ENCODE assay signal across 25 cellular contexts in the genomic region with DNA sequence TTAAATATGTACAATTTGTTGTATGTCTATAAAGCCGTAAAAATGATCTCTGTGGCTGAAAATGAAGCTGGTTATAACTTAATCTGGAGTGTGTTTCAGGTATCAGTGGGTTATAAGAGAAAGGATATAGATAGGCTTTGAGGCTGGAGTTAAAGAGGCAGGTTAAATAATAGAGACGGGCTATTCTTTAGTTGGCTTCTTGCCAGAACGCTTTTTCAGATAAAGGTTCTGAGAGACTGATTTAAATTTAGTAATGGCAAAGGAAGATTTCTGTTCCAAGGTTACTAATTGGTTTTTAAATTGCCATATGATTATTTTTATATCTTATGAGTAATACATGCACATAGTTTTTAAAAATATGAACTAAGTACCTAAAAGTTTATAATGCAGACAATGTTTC.
"Had no signal": no experiment of that assay in that cellular context is flagged by ENCODE, and none has a peak within 500 bp of the region (broad histone marks: within the 10 kb centered on the region; RNA-seq: fewer than 3 reads in every experiment).

No MANE protein-coding gene starts in this region.

- H3K4me1 Mint-ChIP-seq: mesothelial cell of epicardium; naive B cell; natural killer cell; nephron progenitor cell; neural progenitor cell; stimulated activated effector memory CD8-positive, alpha-beta T cell treated with anti-CD3 and anti-CD28 coated beads, Interleukin-12 subunit alpha, Interleukin-12 subunit beta, amount 100 ng/mL, for 72 hours had no signal

- H3K4me3 Mint-ChIP-seq: mesothelial cell of epicardium; naive B cell; natural killer cell; nephron progenitor cell; neural progenitor cell; stimulated activated effector memory CD8-positive, alpha-beta T cell treated with anti-CD3 and anti-CD28 coated beads, Interleukin-12 subunit alpha, Interleukin-12 subunit beta, amount 100 ng/mL, for 72 hours; stimulated activated naive CD8-positive, alpha-beta T cell treated with anti-CD3 and anti-CD28 coated beads, Interleukin-15, Interleukin-2, amounts not matched to agents 100 ng/mL and 50 ng/mL, for 24 hours had no signal

- H3K36me3 ChIP-seq: left ventricle myocardium inferior, neural progenitor cell, neutrophil, suprapubic skin, thoracic aorta, tibial artery, upper lobe of right lung had no signal

- H3K27ac ChIP-seq: left ventricle myocardium inferior, neural progenitor cell, neutrophil, skin epidermis, suprapubic skin, thoracic aorta, tibial artery, upper lobe of right lung had no signal

- H3K9me3 ChIP-seq: left ventricle myocardium inferior, neutrophil, suprapubic skin, thoracic aorta, upper lobe of right lung had no signal

- H3K27me3 Mint-ChIP-seq: naive B cell; progenitor cell of endocrine pancreas; stimulated activated naive CD8-positive, alpha-beta T cell treated with anti-CD3 and anti-CD28 coated beads, Interleukin-15, Interleukin-2, amounts not matched to agents 100 ng/mL and 50 ng/mL, for 24 hours had no signal

- H3K36me3 Mint-ChIP-seq: mesothelial cell of epicardium; naive B cell; natural killer cell; neural progenitor cell; stimulated activated effector memory CD8-positive, alpha-beta T cell treated with anti-CD3 and anti-CD28 coated beads, Interleukin-12 subunit alpha, Interleukin-12 subunit beta, amount 100 ng/mL, for 72 hours had no signal

- H3K9me3 Mint-ChIP-seq: natural killer cell; neural progenitor cell; stimulated activated effector memory CD8-positive, alpha-beta T cell treated with anti-CD3 and anti-CD28 coated beads, Interleukin-12 subunit alpha, Interleukin-12 subunit beta, amount 100 ng/mL, for 72 hours; stimulated activated naive CD8-positive, alpha-beta T cell treated with anti-CD3 and anti-CD28 coated beads, Interleukin-15, Interleukin-2, amounts not matched to agents 100 ng/mL and 50 ng/mL, for 24 hours had no signal

- H3K4me1 ChIP-seq: neural progenitor cell, suprapubic skin, tibial artery, upper lobe of right lung had no signal

- DNase-seq: hypothalamus; islet precursor cell; left ventricle myocardium inferior; mesendoderm; naive B cell; natural killer cell; nephron progenitor cell; occipital lobe; retina; right cardiac atrium; stimulated activated CD4-positive, alpha-beta T cell treated with anti-CD3 and anti-CD28 coated beads, Interleukin-4, amount 100 ng/mL, for 24 hours; stimulated activated naive CD4-positive, alpha-beta T cell; tibial artery; trophoblast cell; upper lobe of right lung had no signal

- H3K27ac Mint-ChIP-seq: mesothelial cell of epicardium; naive B cell; natural killer cell; nephron progenitor cell; neural progenitor cell; progenitor cell of endocrine pancreas; stimulated activated effector memory CD8-positive, alpha-beta T cell treated with anti-CD3 and anti-CD28 coated beads, Interleukin-12 subunit alpha, Interleukin-12 subunit beta, amount 100 ng/mL, for 72 hours; stimulated activated naive CD8-positive, alpha-beta T cell treated with anti-CD3 and anti-CD28 coated beads, Interleukin-15, Interleukin-2, amounts not matched to agents 100 ng/mL and 50 ng/mL, for 24 hours had no signal

- H3K4me3 ChIP-seq: left ventricle myocardium inferior, lung, neural progenitor cell, skin epidermis, suprapubic skin, thoracic aorta, tibial artery, upper lobe of right lung had no signal
